Comparison of ENCODE assay signal across 16 cellular contexts in the genomic region with DNA sequence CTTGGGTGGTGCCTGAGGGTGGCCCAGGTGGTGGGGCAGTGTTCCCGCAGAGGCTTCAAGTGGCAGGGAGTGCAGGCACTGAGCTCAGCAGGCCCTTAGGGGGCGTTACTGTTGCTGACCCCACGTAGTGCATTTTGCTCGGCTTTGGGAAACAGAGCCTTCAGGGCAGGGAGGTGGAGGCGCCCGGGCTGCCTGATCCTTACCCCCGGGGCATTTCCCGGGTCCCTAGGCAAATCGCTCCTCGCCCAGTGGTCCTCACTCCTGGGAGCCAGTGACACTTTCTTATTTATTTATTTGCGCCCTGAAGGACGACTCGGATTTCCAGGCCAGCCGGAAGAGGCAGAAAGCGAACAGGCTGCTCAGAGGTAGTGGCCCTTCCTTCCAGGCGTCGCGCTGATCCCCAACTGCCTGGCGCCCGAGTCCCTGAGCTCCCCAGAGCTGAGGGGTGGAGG. TPM values are rescaled to one million over a fixed set of nuclear protein-coding genes. Genes with fewer than 3 reads are reported as not detected.
DNase-seq lines count a peak whose midpoint lies in the region; ATAC-seq, FAIRE-seq and TF ChIP-seq lines count a peak whose summit lies in the region.
"Had no signal": no experiment of that assay in that cellular context is flagged by ENCODE, and none has a peak within 500 bp of the region (broad histone marks: within the 10 kb centered on the region; RNA-seq: fewer than 3 reads in every experiment).

No MANE protein-coding gene starts in this region.

- no peak overlapping the region for H3K4me2 ChIP-seq in astrocyte (ENCODE audit: low read length)
- no peak overlapping the region for H3K4me2 ChIP-seq in osteoblast (ENCODE audit: insufficient read depth, low read length)

- peaks cover 20% of the 10 kb centered on the region for H3K27me3 ChIP-seq in HUES48 (ENCODE audit: control insufficient read depth, insufficient read depth, low read length)
- H3K27me3 ChIP-seq in astrocyte (ENCODE audit: insufficient read depth, low read length) = peaks cover 88% of the 10 kb centered on the region
- H3K27me3 ChIP-seq in osteoblast (ENCODE audit: insufficient read depth, low read length) = peaks cover 91% of the 10 kb centered on the region

- peak overlapping the region; percentile 27; the same call in 1 of the 2 replicates for H3K9ac ChIP-seq in HUES48 (ENCODE audit: low read depth, low read length)
- H3K9ac ChIP-seq in astrocyte (ENCODE audit: low read length) = no peak overlapping the region

- H3K4me3 ChIP-seq in HUES48 (ENCODE audit: low read depth, low read length) (peak overlapping the region; percentile 68), astrocyte (ENCODE audit: insufficient read depth, low read depth, low read length) (no peak overlapping the region), osteoblast (ENCODE audit: insufficient read depth, low read length) (no peak overlapping the region)
- H3K4me3 ChIP-seq: coronary artery, tibial nerve had no signal

- peaks cover 2% of the 10 kb centered on the region for H3K9me3 Mint-ChIP-seq in astrocyte (ENCODE audit: unreplicated experiment)

- peaks cover 18% of the 10 kb centered on the region for H3K4me1 Mint-ChIP-seq in astrocyte (ENCODE audit: low read depth, unreplicated experiment)

- TF ChIP-seq CTCF in astrocyte (IDR thresholded peaks at IDR 0.05; ENCODE audit: insufficient read depth, low read depth, low read length) (no peak), osteoblast (IDR thresholded peaks at IDR 0.05; ENCODE audit: extremely low read depth, low read depth, low read length) (no peak)

- ATAC-seq in GM18858 (IDR thresholded peaks at IDR 0.05; ENCODE audit: unreplicated experiment) (no peak), HG03159 (IDR thresholded peaks at IDR 0.05; ENCODE audit: unreplicated experiment) (no peak)

- H4K20me1 ChIP-seq in astrocyte (ENCODE audit: insufficient read depth, low read length) = peaks cover 4% of the 10 kb centered on the region
- no peaks in the 10 kb centered on the region for H4K20me1 ChIP-seq in osteoblast (ENCODE audit: insufficient read depth, low read length)

- H2AFZ ChIP-seq in astrocyte (ENCODE audit: low read depth, low read length) = no peak overlapping the region
- H2AFZ ChIP-seq in osteoblast (ENCODE audit: low read length) = no peak overlapping the region

- peak; percentile 51 to 79 for DNase-seq in NCI-H524 (lab: John Stamatoyannopoulos, UW)
- no peak for DNase-seq in NCI-H524 treated with DMSO at 0.1 percent for 48 hours (lab: John Stamatoyannopoulos, UW)
- no peak for DNase-seq in astrocyte (ENCODE audit: low read depth)
- peak; percentile 45 for DNase-seq in osteoblast (ENCODE audit: insufficient read length, low spot score, missing footprints)
- DNase-seq in DMS114 treated with DMSO at 0.1 percent for 48 hours (lab: John Stamatoyannopoulos, UW; ENCODE audit: unreplicated experiment) = no peak
- DNase-seq: GDM1, midbrain had no signal

- no peaks in the 10 kb centered on the region for H3K36me3 Mint-ChIP-seq in astrocyte (ENCODE audit: low read depth, unreplicated experiment)

- no peak for FAIRE-seq in astrocyte (lab: Jason Lieb, UNC)
- FAIRE-seq: A204.1, H54 had no signal

- no peak overlapping the region for H3K27ac Mint-ChIP-seq in astrocyte (ENCODE audit: unreplicated experiment)

- no peaks in the 10 kb centered on the region for H3K79me2 ChIP-seq in astrocyte (ENCODE audit: insufficient read depth, low read length)
- no peaks in the 10 kb centered on the region for H3K79me2 ChIP-seq in osteoblast (ENCODE audit: insufficient read depth, low read length)

- H3K9me3 ChIP-seq in HUES48 (ENCODE audit: control insufficient read depth, insufficient read depth, low read length) = no peaks in the 10 kb centered on the region
- no peaks in the 10 kb centered on the region for H3K9me3 ChIP-seq in astrocyte (ENCODE audit: insufficient read depth, low read depth, low read length)
- H3K9me3 ChIP-seq in osteoblast (ENCODE audit: low read depth, low read length) = no peaks in the 10 kb centered on the region
- H3K9me3 ChIP-seq: tibial nerve had no signal

- peak overlapping the region; percentile 67 for H3K4me3 Mint-ChIP-seq in astrocyte (ENCODE audit: unreplicated experiment)

- no peak overlapping the region for H3K27ac ChIP-seq in HUES48 (ENCODE audit: low read depth, low read length)
- H3K27ac ChIP-seq in astrocyte (ENCODE audit: low read depth, low read length) = no peak overlapping the region
- H3K27ac ChIP-seq in osteoblast (ENCODE audit: low read depth, low read length) = no peak overlapping the region
- H3K27ac ChIP-seq: coronary artery, tibial nerve had no signal

- peaks cover 33% of the 10 kb centered on the region for H3K4me1 ChIP-seq in HUES48 (ENCODE audit: control insufficient read depth, insufficient read depth, low read length)
- H3K4me1 ChIP-seq in astrocyte (ENCODE audit: insufficient read depth, low read length) = peaks cover 4% of the 10 kb centered on the region
- H3K4me1 ChIP-seq in osteoblast (ENCODE audit: insufficient read depth, low read length) = no peaks in the 10 kb centered on the region

- H3K36me3 ChIP-seq in HUES48 (ENCODE audit: control insufficient read depth, insufficient read depth, low read length) = no peaks in the 10 kb centered on the region
- no peaks in the 10 kb centered on the region for H3K36me3 ChIP-seq in astrocyte (ENCODE audit: insufficient read depth, low read length)
- no peaks in the 10 kb centered on the region for H3K36me3 ChIP-seq in osteoblast (ENCODE audit: insufficient read depth, low read length)
- H3K36me3 ChIP-seq: tibial nerve had no signal

- H3K27me3 Mint-ChIP-seq in astrocyte (ENCODE audit: low read depth, unreplicated experiment) = peaks cover 55% of the 10 kb centered on the region

RNA-seq across cellular contexts. Expression of gene FOXB1, which starts 10.1 kb away (rescaled TPM):
- 0.96 and 1.3 TPM in 2 replicates for total RNA-seq in astrocyte
- not detected in 2 replicates for total RNA-seq in osteoblast
- total RNA-seq: fibroblast of villous mesenchyme, renal cortical epithelial cell, tibial nerve had no signal

Comparison
In these comparisons a context has a peak if more than half of its experiments do, and no peak if none do; other contexts are left out.
1. DNase-seq: peak in NCI-H524 (2 of 2) and osteoblast (single experiment); none in NCI-H524 treated with DMSO at 0.1 percent for 48 hours (single experiment), astrocyte (single experiment) and DMS114 treated with DMSO at 0.1 percent for 48 hours (single experiment).